8 cellular contexts compared by ENCODE assay signal in the genomic region with DNA sequence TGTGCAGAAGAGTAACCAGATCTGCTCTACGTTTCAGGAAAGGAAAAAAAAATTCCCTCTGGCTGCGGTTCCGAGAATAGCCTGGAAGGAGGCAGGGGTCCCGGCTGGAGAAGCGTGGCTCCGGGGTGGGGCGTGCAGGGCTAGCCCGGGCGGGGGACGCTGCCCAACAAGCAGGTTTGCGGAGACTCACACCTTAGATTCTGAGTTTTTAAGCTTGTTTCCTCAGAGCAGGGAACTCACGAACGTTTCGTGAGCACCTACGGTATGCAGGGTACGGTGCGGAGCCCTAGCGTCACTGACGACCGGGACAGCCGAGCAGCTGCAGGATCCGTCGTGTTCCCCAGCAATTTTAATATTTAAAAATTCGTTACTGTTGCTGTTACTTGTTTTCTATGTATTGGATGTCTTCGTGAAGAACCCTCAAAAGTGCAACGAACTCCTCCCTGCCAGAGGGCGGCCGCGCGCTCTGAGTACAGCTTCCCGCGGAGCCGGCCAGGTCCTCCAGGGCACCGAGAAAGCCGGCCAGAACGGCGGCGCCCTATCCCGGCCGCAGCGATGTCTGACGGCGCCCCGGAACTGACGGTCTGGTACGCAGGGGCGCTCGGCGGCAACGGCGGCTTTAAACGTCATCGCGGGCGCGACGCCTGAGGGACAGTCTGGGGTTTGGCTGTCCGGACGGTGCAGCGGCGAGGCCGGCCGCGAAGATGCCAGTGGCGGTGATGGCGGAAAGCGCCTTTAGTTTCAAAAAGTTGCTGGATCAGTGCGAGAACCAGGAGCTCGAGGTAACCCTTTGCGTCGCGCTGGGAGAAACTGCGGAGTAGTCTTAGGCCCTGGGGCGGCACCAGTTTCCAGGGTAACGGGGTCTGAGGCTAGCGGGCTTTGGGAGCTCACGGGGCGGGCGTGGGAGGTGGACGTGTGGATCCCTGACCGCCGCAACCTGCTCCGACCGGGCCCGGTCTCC. TPM values are rescaled to one million over a fixed set of nuclear protein-coding genes. Genes with fewer than 3 reads are reported as not detected.
DNase-seq lines count a peak whose midpoint lies in the region; ATAC-seq and TF ChIP-seq lines count a peak whose summit lies in the region.

TSS of gene COPS8 (plus strand) at position 629 of the 961 bp plus-strand sequence. CDS start at position 705, 76 bp downstream.

- H3K36me3 ChIP-seq in WERI-Rb-1 (peaks cover 14% of the 10 kb centered on the region), mammary epithelial cell (ENCODE audit: insufficient read depth, low read length) (peaks cover 13% of the 10 kb centered on the region)

- intact Hi-C loops in mammary epithelial cell (cut with micrococcal nuclease), result no loop called here

- ATAC-seq in GM18873 (IDR thresholded peaks at IDR 0.05; ENCODE audit: low FRiP score, unreplicated experiment) (peak; percentile 90), HG03139 (IDR thresholded peaks at IDR 0.05; ENCODE audit: unreplicated experiment) (peak; percentile 99)

- 2% methylated on average over 47 of the region's 85 CpGs for WGBS in mammary epithelial cell (ENCODE audit: low coverage, missing lambda C conversion rate)

- DNase-seq in AG04449 (ENCODE audit: low read depth, low spot score), result no peak
- peak; percentile 97 for DNase-seq in NCI-H2227 (lab: John Stamatoyannopoulos, UW; ENCODE audit: unreplicated experiment)
- peak; percentile 92 for DNase-seq in WERI-Rb-1
- peak; percentile 93 for DNase-seq in mammary epithelial cell

- H4K20me1 ChIP-seq in mammary epithelial cell (ENCODE audit: insufficient read depth, low read length), result no peaks in the 10 kb centered on the region

- in situ Hi-C loops in mammary epithelial cell (cut with MboI; ENCODE audit: low sequenced_read_pairs in 2 of 2), result no loop called here

- peak within 1 kb of the TSS; percentile 81 for H2AFZ ChIP-seq in mammary epithelial cell (ENCODE audit: low read depth, low read length)

- H3K4me2 ChIP-seq in mammary epithelial cell (ENCODE audit: insufficient read depth, low read depth, low read length), result peak within 1 kb of the TSS; percentile 91

- dilution Hi-C loops in mammary epithelial cell (cut with HindIII; ENCODE audit: low sequenced_read_pairs), result no loop called here

- H3K4me3 ChIP-seq in AG04449 (ENCODE audit: low read depth, low read length) (peak within 1 kb of the TSS; percentile 83), WERI-Rb-1 (ENCODE audit: low read depth, low read length) (peak within 1 kb of the TSS; percentile 94), mammary epithelial cell (replicated peaks in 1 of 3; ENCODE audit: insufficient read depth in 1 of 3, low read depth in 2 of 3, low read length in 3 of 3) (peak within 1 kb of the TSS; percentile 84 to 93 (median 92)), iPS-18c (ENCODE audit: insufficient read depth, low read depth, low read length) (peak within 1 kb of the TSS; percentile 90), skin epidermis (peak within 1 kb of the TSS; percentile 59 to 97 (median 88))

- H3K27ac ChIP-seq in WERI-Rb-1 (peak within 1 kb of the TSS; percentile 74), mammary epithelial cell (ENCODE audit: insufficient read depth, low read depth, low read length) (peak within 1 kb of the TSS; percentile 89), skin epidermis (peak within 1 kb of the TSS; percentile 63 to 97 (median 92))

- H3K9me3 ChIP-seq in WERI-Rb-1 (ENCODE audit: severe bottlenecking), result no peaks in the 10 kb centered on the region
- H3K9me3 ChIP-seq in mammary epithelial cell (replicated peaks; ENCODE audit: insufficient read depth, low read length), result no peaks in the 10 kb centered on the region
- no peaks in the 10 kb centered on the region for H3K9me3 ChIP-seq in iPS-18c (ENCODE audit: control insufficient read depth, insufficient read depth, low read length)

- BruUV-seq in mammary epithelial cell (replicated peaks; lab: Mats Ljungman, UMichigan), result TSS peak; percentile 44

- POLR2A ChIA-PET in AG04449 (lab: Yijun Ruan, JAX), result interaction anchor here (0.9 to 1.2 kb wide), 5 partner anchors 11 to 494 kb away, joined by 3 to 6 read pairs (median 4); partner anchors contain the start of gene COL6A3

- CTCF ChIA-PET in AG04449 (lab: Yijun Ruan, JAX), result interaction anchor here (0.7 to 4.0 kb wide), 16 partner anchors 10 to 907 kb away, joined by 3 to 44 read pairs (median 4); no protein-coding TSS in a partner anchor
- CTCF ChIA-PET in mammary epithelial cell (lab: Charles Lee; ENCODE audit: low non-redundant PET), result no interaction called here

- H3K9ac ChIP-seq in mammary epithelial cell (ENCODE audit: insufficient read depth, low read length), result peak within 1 kb of the TSS; percentile 99

- H3K27me3 ChIP-seq in WERI-Rb-1 (ENCODE audit: insufficient read depth, low read depth, severe bottlenecking), result no peaks in the 10 kb centered on the region
- no peaks in the 10 kb centered on the region for H3K27me3 ChIP-seq in mammary epithelial cell (ENCODE audit: insufficient read depth, low read length)

- H3K4me1 ChIP-seq in mammary epithelial cell (ENCODE audit: insufficient read depth, low read length), result peaks cover 13% of the 10 kb centered on the region

- TF ChIP-seq CTCF in AG04449 (IDR thresholded peaks at IDR 0.05; ENCODE audit: insufficient read depth, low read length, missing control alignments), result peak; percentile 25
- TF ChIP-seq CTCF in WERI-Rb-1 (IDR thresholded peaks at IDR 0.05; ENCODE audit: low read depth, low read length), result 0 out of 2 replicates have a peak, but pooled peaks have one; percentile 9
- peak in 1 of 2 donors; percentile 35 for TF ChIP-seq CTCF in mammary epithelial cell (conservative IDR thresholded peaks at IDR 0.05 in 1 of 2, IDR thresholded peaks at IDR 0.05 in 1 of 2; ENCODE audit: extremely low read depth in 1 of 2, insufficient read depth in 1 of 2, low read depth in 1 of 2, low read length in 2 of 2)

- peaks cover 69% of the 10 kb centered on the region for H3K79me2 ChIP-seq in mammary epithelial cell (ENCODE audit: insufficient read depth, low read length)

RNA-seq across cellular contexts. Expression of gene COPS8, which starts in this region (rescaled TPM):
- total RNA-seq in mammary epithelial cell, result 100 to 1,000 TPM; 102 to 111 TPM
- 113 TPM for polyA plus RNA-seq in mammary epithelial cell
- 88.4 TPM for polyA minus RNA-seq in mammary epithelial cell
